6 cellular contexts compared by ENCODE assay signal in genomic region chr14:64539186-64539552, GRCh38. TPM values are rescaled to one million over a fixed set of nuclear protein-coding genes. Genes with fewer than 3 reads are reported as not detected.
A peak's percentile ranks its signal among the peaks of the same experiment; 100 is the strongest.
DNase-seq lines count a peak whose midpoint lies in the region; ATAC-seq, FAIRE-seq and TF ChIP-seq lines count a peak whose summit lies in the region.

No MANE protein-coding gene starts in this region.

- no peak for ATAC-seq in A549
- ATAC-seq in HG03520 (IDR thresholded peaks at IDR 0.05; ENCODE audit: unreplicated experiment): no peak
- no peak for ATAC-seq in GM19023 (IDR thresholded peaks at IDR 0.05; ENCODE audit: unreplicated experiment)

- H3K4me2 ChIP-seq in A549 (peak overlapping the region; percentile 78), OCI-LY1 (ENCODE audit: low read length) (peak overlapping the region; percentile 80)

- H3K27me3 ChIP-seq in OCI-LY1 (ENCODE audit: insufficient read depth, low read length): no peaks in the 10 kb centered on the region
- no peaks in the 10 kb centered on the region for H3K27me3 ChIP-seq in iPS-15b (ENCODE audit: control insufficient read depth, insufficient read depth, low read length)

- H3F3A ChIP-seq in OCI-LY1 (ENCODE audit: insufficient read depth, low read length): no peaks in the 10 kb centered on the region

- no peaks in the 10 kb centered on the region for H3K79me2 ChIP-seq in OCI-LY1 (ENCODE audit: insufficient read depth, low read length)

- H3K36me3 ChIP-seq in OCI-LY1 (ENCODE audit: insufficient read depth, low read length) (no peaks in the 10 kb centered on the region), iPS-15b (ENCODE audit: control insufficient read depth, insufficient read depth, low read length) (peaks cover 8% of the 10 kb centered on the region)

- WGBS in A549 (ENCODE audit: missing lambda C conversion rate): 27% methylated on average over 11 of the region's 11 CpGs

- no peaks in the 10 kb centered on the region for H4K20me1 ChIP-seq in OCI-LY1 (ENCODE audit: insufficient read depth, low read length)

- peak in 1 of 2 experiments; percentile 14 for DNase-seq in A549 (ENCODE audit: low read depth in 1 of 2, low spot score in 1 of 2)
- DNase-seq in GM03348 (ENCODE audit: low spot score): no peak

- peak overlapping the region; percentile 62 for H3K4me3 ChIP-seq in A549
- H3K4me3 ChIP-seq in OCI-LY1 (ENCODE audit: low read depth, low read length, poor library complexity, severe bottlenecking): peak overlapping the region; percentile 78
- H3K4me3 ChIP-seq in iPS-15b (ENCODE audit: low read depth, low read length): peak overlapping the region; percentile 62

- peaks cover 23% of the 10 kb centered on the region; the same call in 2 of the 3 replicates for H3K4me1 ChIP-seq in A549
- peaks cover 11% of the 10 kb centered on the region for H3K4me1 ChIP-seq in OCI-LY1 (ENCODE audit: insufficient read depth, low read length, severe bottlenecking)
- H3K4me1 ChIP-seq in iPS-15b (ENCODE audit: control insufficient read depth, insufficient read depth, low read length): no peaks in the 10 kb centered on the region

- no peak for TF ChIP-seq POLR2A in A549 (IDR thresholded peaks at IDR 0.05; ENCODE audit: low read length)

- H3K9me2 ChIP-seq in OCI-LY1 (ENCODE audit: low read depth, low read length): no peaks in the 10 kb centered on the region

- CTCF ChIA-PET in A549 (lab: Yijun Ruan, JAX): interaction anchor here (1.0 to 12.4 kb wide), 10 partner anchors 17 to 131 kb away, joined by 3 to 182 read pairs (median 10); no protein-coding TSS in a partner anchor

- H2AFZ ChIP-seq in OCI-LY1 (ENCODE audit: low read length): peak overlapping the region; percentile 3; the same call in 1 of the 2 replicates

- POLR2A ChIA-PET in A549 (lab: Yijun Ruan, JAX): interaction anchor here (1.4 to 2.9 kb wide), 8 partner anchors 12 to 151 kb away, joined by 5 to 68 read pairs (median 20); partner anchors contain the start of genes MTHFD1 and PPP1R36

- TF ChIP-seq CTCF in A549 (IDR thresholded peaks at IDR 0.05): no peak
- TF ChIP-seq CTCF in OCI-LY1 (IDR thresholded peaks at IDR 0.05; ENCODE audit: low read length): no peak

- peak overlapping the region; percentile 95 to 96 for H3K27ac ChIP-seq in A549
- H3K27ac ChIP-seq in OCI-LY1 (ENCODE audit: low read depth, low read length, poor library complexity, severe bottlenecking): no peak overlapping the region

- no peak for TF ChIP-seq EP300 in A549 (IDR thresholded peaks at IDR 0.05)

- H3K9ac ChIP-seq in OCI-LY1 (ENCODE audit: low read length) (no peak overlapping the region; the same call in 1 of the 2 replicates), iPS-15b (ENCODE audit: low read depth, low read length) (peak overlapping the region; percentile 75)

- H3K9me3 ChIP-seq in A549: peaks cover 11% of the 10 kb centered on the region; the same call in 2 of the 3 replicates
- H3K9me3 ChIP-seq in OCI-LY1 (ENCODE audit: low read length): peaks cover 5% of the 10 kb centered on the region; the same call in 1 of the 2 replicates
- peaks cover 4% of the 10 kb centered on the region for H3K9me3 ChIP-seq in iPS-15b (ENCODE audit: control insufficient read depth, insufficient read depth, low read length)

- no peak for TF ChIP-seq RAD21 in A549 (conservative IDR thresholded peaks at IDR 0.05 in 1 of 2, IDR thresholded peaks at IDR 0.05 in 1 of 2)

- FAIRE-seq in A549 (lab: Jason Lieb, UNC): no peak

TF ChIP-seq in A549, 52 proteins besides CTCF, POLR2A, EP300 and RAD21:
- TF ChIP-seq MAZ (IDR thresholded peaks at IDR 0.05; ENCODE audit: borderline replicate concordance, low read depth, low read length) (no peak), HEYL (CRISPR knock-in tag; IDR thresholded peaks at IDR 0.05) (no peak), HES2 (IDR thresholded peaks at IDR 0.05) (no peak), KDM5A (IDR thresholded peaks at IDR 0.05) (no peak), TFCP2L1 (CRISPR knock-in tag; IDR thresholded peaks at IDR 0.05) (no peak), USF2 (IDR thresholded peaks at IDR 0.05) (no peak), POLR2AphosphoS2 (conservative IDR thresholded peaks at IDR 0.05; ENCODE audit: low read length) (no peak), HOXA7 (CRISPR knock-in tag; IDR thresholded peaks at IDR 0.05) (no peak), CBX2 (IDR thresholded peaks at IDR 0.05; ENCODE audit: borderline replicate concordance, low read depth) (no peak), RARB (CRISPR knock-in tag; IDR thresholded peaks at IDR 0.05) (no peak), FOXS1 (CRISPR knock-in tag; IDR thresholded peaks at IDR 0.05) (no peak), PHF8 (IDR thresholded peaks at IDR 0.05; ENCODE audit: borderline replicate concordance, low read depth) (no peak), CHD2 (IDR thresholded peaks at IDR 0.05; ENCODE audit: low read length, partially characterized antibody) (no peak), PBX3 (IDR thresholded peaks at IDR 0.05) (no peak), ZSCAN20 (CRISPR knock-in tag; IDR thresholded peaks at IDR 0.05) (no peak), HMGXB4 (CRISPR knock-in tag; IDR thresholded peaks at IDR 0.05; ENCODE audit: borderline replicate concordance) (no peak), E2F6 (IDR thresholded peaks at IDR 0.05; ENCODE audit: borderline replicate concordance, low read depth) (no peak)

RNA-seq across cellular contexts. Expression of gene HSPA2, which starts 1.4 kb away (rescaled TPM):
- 50.0 and 59.9 TPM in 2 replicates for polyA plus RNA-seq in A549 (2011; rRNA removed)
- 82.2 and 102 TPM in 2 replicates for polyA plus RNA-seq in A549 (2012; cell fraction: cytosol; rRNA removed)
- 122 and 164 TPM in 2 replicates for polyA plus RNA-seq in A549 (2012; cell fraction: nucleus; rRNA removed)
- 144 to 171 TPM (median 156 TPM) in 3 replicates for polyA plus RNA-seq in A549 (2017; fragmentation: RNase III; extraction: RNeasy Plus Mini Kit Qiagen cat#74134 plus additional on column Dnase treatment)
- 65.0 and 77.8 TPM in 2 replicates for polyA minus RNA-seq in A549 (2011; rRNA and poly(A)+ RNA removed)

RNA-seq across cellular contexts. Expression of gene PPP1R36, which starts 10.6 kb away (rescaled TPM):
- 0.26 and 0.47 TPM in 2 replicates for polyA plus RNA-seq in A549 (2011; rRNA removed)
- polyA plus RNA-seq in A549 (2012; cell fraction: cytosol; rRNA removed): 0.05 TPM in 1 of 2 replicates, not detected in the other
- polyA plus RNA-seq in A549 (2012; cell fraction: nucleus; rRNA removed): 0.06 TPM in 1 of 2 replicates, not detected in the other
- polyA plus RNA-seq in A549 (2017; fragmentation: RNase III; extraction: RNeasy Plus Mini Kit Qiagen cat#74134 plus additional on column Dnase treatment): 0.08 to 0.48 TPM (median 0.21 TPM) in 3 replicates
- 1.2 TPM in 1 of 2 replicates, not detected in the other for polyA minus RNA-seq in A549 (2011; rRNA and poly(A)+ RNA removed)

RNA-seq across cellular contexts. Expression of gene ZBTB1, which starts 34.6 kb away (rescaled TPM):
- polyA plus RNA-seq in A549 (2011; rRNA removed) (37.1 and 49.2 TPM in 2 replicates), A549 (2017; fragmentation: RNase III; extraction: RNeasy Plus Mini Kit Qiagen cat#74134 plus additional on column Dnase treatment) (31.3 to 38.4 TPM (median 33.8 TPM) in 3 replicates)
- polyA plus RNA-seq in A549 (2012; cell fraction: cytosol; rRNA removed): 7.1 and 7.4 TPM in 2 replicates
- polyA plus RNA-seq in A549 (2012; cell fraction: nucleus; rRNA removed): 7.8 and 11.0 TPM in 2 replicates
- polyA minus RNA-seq in A549 (2011; rRNA and poly(A)+ RNA removed): 23.6 and 25.0 TPM in 2 replicates

RNA-seq across cellular contexts. Expression of gene ZBTB25, which starts 35.5 kb away (rescaled TPM):
- polyA plus RNA-seq in A549 (2011; rRNA removed): 15.0 and 16.1 TPM in 2 replicates
- polyA plus RNA-seq in A549 (2012; cell fraction: cytosol; rRNA removed): 5.1 and 5.5 TPM in 2 replicates
- polyA plus RNA-seq in A549 (2012; cell fraction: nucleus; rRNA removed): 4.8 and 5.5 TPM in 2 replicates
- 4.6 to 5.4 TPM (median 5.3 TPM) in 3 replicates for polyA plus RNA-seq in A549 (2017; fragmentation: RNase III; extraction: RNeasy Plus Mini Kit Qiagen cat#74134 plus additional on column Dnase treatment)
- 21.9 and 29.5 TPM in 2 replicates for polyA minus RNA-seq in A549 (2011; rRNA and poly(A)+ RNA removed)
